ENCODE assay signal across 9 cellular contexts in the genomic region with DNA sequence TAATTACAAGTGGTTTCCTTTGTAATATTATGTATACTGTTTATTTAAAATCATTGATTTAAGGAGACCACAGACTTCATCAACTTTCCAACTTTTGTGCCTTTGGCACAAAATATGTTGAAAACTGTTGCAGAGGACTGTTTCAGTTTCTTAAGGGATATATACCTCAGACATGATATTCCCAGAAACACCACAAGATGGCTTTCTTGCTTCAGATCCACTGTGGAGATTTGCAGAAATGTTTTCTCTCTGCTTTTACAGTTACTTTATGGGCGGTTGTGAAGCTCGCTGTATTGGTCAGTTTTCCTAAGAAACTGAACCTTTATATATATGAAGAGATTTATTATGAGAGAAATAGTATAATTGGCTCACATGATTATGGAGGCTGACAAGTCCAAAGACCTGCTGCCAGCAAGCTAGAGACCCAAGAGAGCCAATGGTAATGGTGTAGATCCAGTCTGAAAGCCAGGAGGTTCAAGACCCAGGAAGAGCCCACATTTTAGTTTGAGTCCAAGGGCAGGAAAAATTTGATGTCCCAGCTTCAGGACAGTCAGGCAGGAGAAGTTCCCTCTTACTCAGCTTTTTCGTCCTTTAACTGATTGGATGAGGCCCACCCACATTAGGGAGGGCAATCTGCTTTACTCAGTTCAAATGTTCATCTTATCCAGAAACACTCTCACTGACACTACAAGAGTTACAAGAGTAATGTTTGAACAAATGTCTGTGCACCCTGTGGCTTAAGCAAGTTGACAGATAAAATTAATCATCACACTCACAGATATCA. TPM values are rescaled to one million over a fixed set of nuclear protein-coding genes. Genes with fewer than 3 reads are reported as not detected.
DNase-seq lines count a peak whose midpoint lies in the region; ATAC-seq, FAIRE-seq and TF ChIP-seq lines count a peak whose summit lies in the region.
"Had no signal": no experiment of that assay in that cellular context is flagged by ENCODE, and none has a peak within 500 bp of the region (broad histone marks: within the 10 kb centered on the region; RNA-seq: fewer than 3 reads in every experiment).

No MANE protein-coding gene starts in this region.

- H3K4me3 ChIP-seq in LNCaP clone FGC (ENCODE audit: low read depth, low read length) = no peak overlapping the region
- H3K4me3 ChIP-seq in tibial nerve = no peak overlapping the region

- no peak for DNase-seq in LNCaP clone FGC (ENCODE audit: low read depth)
- DNase-seq in amniotic stem cell (lab: John Stamatoyannopoulos, UW) = peak; percentile 54
- DNase-seq in iPS-NIHi11 (ENCODE audit: low spot score) = peak; percentile 36
- peak in 1 of 2 donors; percentile 34 for DNase-seq in tibial nerve (ENCODE audit: low spot score in 2 of 2)
- DNase-seq in central memory CD4-positive, alpha-beta T cell = no peak
- DNase-seq in amygdala (lab: John Stamatoyannopoulos, UW) = no peak

- H3K27ac ChIP-seq in tibial nerve = no peak overlapping the region

- H3K27me3 ChIP-seq in tibial nerve = no peaks in the 10 kb centered on the region

- TF ChIP-seq POLR2A in tibial nerve (IDR thresholded peaks at IDR 0.05) = no peak

- TF ChIP-seq CTCF in LNCaP clone FGC (IDR thresholded peaks at IDR 0.05; ENCODE audit: control insufficient read depth, extremely low read depth, insufficient read depth) = peak; percentile 63
- peak; percentile 42 to 70 (median 44) for TF ChIP-seq CTCF in tibial nerve (IDR thresholded peaks at IDR 0.05)

- H3K9me3 ChIP-seq in tibial nerve = no peaks in the 10 kb centered on the region

- ATAC-seq in GM18502 (IDR thresholded peaks at IDR 0.05; ENCODE audit: poor library complexity, unreplicated experiment) = peak; percentile 85

- WGBS in tibial nerve, 2 donors = 60 to 65% methylated on average over 3 of the region's 3 CpGs

- no peaks in the 10 kb centered on the region for H3K4me1 ChIP-seq in tibial nerve

- no peak for TF ChIP-seq EP300 in tibial nerve (IDR thresholded peaks at IDR 0.05)

- FAIRE-seq in A204.1 (lab: Jason Lieb, UNC) = peak; percentile 91
- FAIRE-seq: colon had no signal

- H3K36me3 ChIP-seq in tibial nerve = no peaks in the 10 kb centered on the region

RNA-seq across cellular contexts. Expression of gene ME1, which starts 12.8 kb away (rescaled TPM):
- 10 to 100 TPM in 3 of 4 donors, 1 to 10 TPM in 1; 7.8 to 17.6 (median 14.9) TPM for total RNA-seq in tibial nerve

Comparison
In these comparisons a context has a peak if more than half of its experiments do, and no peak if none do; other contexts are left out.
1. DNase-seq: peak in amniotic stem cell (single experiment) and iPS-NIHi11 (single experiment); none in LNCaP clone FGC (single experiment), central memory CD4-positive, alpha-beta T cell (single experiment) and amygdala (0 of 56).